Comparison of ENCODE assay signal across 2 cellular contexts in the genomic region with DNA sequence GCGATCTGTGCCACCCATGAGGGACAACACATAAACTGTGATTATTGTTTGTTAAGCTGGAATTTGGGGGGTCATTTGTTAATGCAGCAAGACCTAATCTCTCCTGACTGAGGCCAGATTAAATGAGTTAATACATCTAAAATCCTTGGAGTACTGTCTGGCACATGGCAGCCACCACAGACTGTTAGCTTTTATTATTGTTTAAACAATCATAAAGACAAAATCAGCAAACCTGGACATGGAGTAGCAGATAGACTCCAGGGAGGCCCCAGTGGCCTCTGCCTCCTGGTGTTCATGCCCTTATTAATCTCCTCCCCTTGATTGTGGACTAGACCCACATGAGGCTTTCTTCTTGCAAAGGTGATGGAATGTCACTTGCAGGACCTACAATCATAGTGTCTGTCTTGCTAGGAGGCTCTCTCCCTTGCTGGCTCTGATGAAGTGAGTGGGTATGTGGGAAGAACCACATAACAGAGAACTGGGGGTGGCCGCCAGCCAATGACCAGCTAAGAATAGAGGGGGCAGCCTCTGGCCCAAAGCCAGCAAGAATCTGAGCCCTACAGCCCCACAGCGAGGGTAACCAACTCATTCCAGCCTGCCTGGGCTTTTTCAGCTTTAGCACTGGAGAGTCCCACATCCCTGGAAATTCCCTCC.
TF ChIP-seq lines count a peak whose summit lies in the region.

No MANE protein-coding gene starts in this region.

TF ChIP-seq in HepG2, 621 proteins besides CTCF, POLR2A, EP300 and RAD21:
- TF ChIP-seq ZNF12 (CRISPR knock-in tag; IDR thresholded peaks at IDR 0.05): peak; percentile 73; the same call in 1 of the 2 replicates
- TF ChIP-seq ZNF788 (CRISPR knock-in tag; IDR thresholded peaks at IDR 0.05; ENCODE audit: borderline replicate concordance): no peak

TF ChIP-seq in endothelial cell of umbilical vein, 7 proteins besides CTCF, POLR2A, EP300 and RAD21:
- TF ChIP-seq JUN (IDR thresholded peaks at IDR 0.05; ENCODE audit: borderline replicate concordance, insufficient read depth, insufficient read length, low read depth) (no peak), EZH2 (IDR thresholded peaks at IDR 0.05; ENCODE audit: borderline replicate concordance, low read depth, low read length, severe bottlenecking) (no peak), POLR2AphosphoS5 (IDR thresholded peaks at IDR 0.05; ENCODE audit: insufficient read depth, low read depth, low read length) (no peak), FOS (IDR thresholded peaks at IDR 0.05; ENCODE audit: borderline replicate concordance, insufficient read depth, low read length) (no peak), GATA2 (IDR thresholded peaks at IDR 0.05; ENCODE audit: insufficient read depth, insufficient read length, low read depth, low read length) (no peak), MYC (IDR thresholded peaks at IDR 0.05; ENCODE audit: low read depth, low read length) (no peak)
- TF ChIP-seq, protein P1, sequence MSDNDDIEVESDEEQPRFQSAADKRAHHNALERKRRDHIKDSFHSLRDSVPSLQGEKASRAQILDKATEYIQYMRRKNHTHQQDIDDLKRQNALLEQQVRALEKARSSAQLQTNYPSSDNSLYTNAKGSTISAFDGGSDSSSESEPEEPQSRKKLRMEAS (IDR thresholded peaks at IDR 0.05; ENCODE audit: insufficient read depth, insufficient read length): no peak
